19 cellular contexts compared by ENCODE assay signal in genomic region chr16:58458634-58459343, GRCh38. TPM values are rescaled to one million over a fixed set of nuclear protein-coding genes. Genes with fewer than 3 reads are reported as not detected.
DNase-seq lines count a peak whose midpoint lies in the region; ATAC-seq and TF ChIP-seq lines count a peak whose summit lies in the region.
"Had no signal": no experiment of that assay in that cellular context is flagged by ENCODE, and none has a peak within 500 bp of the region (broad histone marks: within the 10 kb centered on the region; RNA-seq: fewer than 3 reads in every experiment).

No MANE protein-coding gene starts in this region.

- peak overlapping the region; percentile 1 for H3K27ac Mint-ChIP-seq in activated naive CD8-positive, alpha-beta T cell treated with anti-CD3 and anti-CD28 coated beads for 36 hours
- H3K27ac Mint-ChIP-seq in stimulated activated naive CD8-positive, alpha-beta T cell treated with anti-CD3 and anti-CD28 coated beads, Interleukin-15, Interleukin-2, amounts not matched to agents 100 ng/mL and 50 ng/mL, for 24 hours: peak overlapping the region; percentile 38
- H3K27ac Mint-ChIP-seq: immature natural killer cell, WTC11 had no signal

- H3K4me1 ChIP-seq in heart right ventricle (peaks cover 0 to 47% (median 15%) of the 10 kb centered on the region in 9 donors), right cardiac atrium (ENCODE audit: control insufficient read depth, insufficient read depth, low read length) (peaks cover 8% of the 10 kb centered on the region), esophagus squamous epithelium (peaks cover 4 to 31% (median 6%) of the 10 kb centered on the region in 3 donors)

- no peaks in the 10 kb centered on the region for H3K36me3 Mint-ChIP-seq in activated naive CD8-positive, alpha-beta T cell treated with anti-CD3 and anti-CD28 coated beads for 36 hours
- H3K36me3 Mint-ChIP-seq in stimulated activated naive CD8-positive, alpha-beta T cell treated with anti-CD3 and anti-CD28 coated beads, Interleukin-15, Interleukin-2, amounts not matched to agents 100 ng/mL and 50 ng/mL, for 24 hours (ENCODE audit: low read depth): no peaks in the 10 kb centered on the region
- H3K36me3 Mint-ChIP-seq: immature natural killer cell, WTC11 had no signal

- peak overlapping the region in 6 of 10 donors; percentile 3 to 95 (median 46) for H3K27ac ChIP-seq in heart right ventricle
- H3K27ac ChIP-seq in right cardiac atrium (ENCODE audit: low read length): no peak overlapping the region
- no peak overlapping the region for H3K27ac ChIP-seq in esophagus squamous epithelium
- H3K27ac ChIP-seq: GM23248, lower lobe of right lung, tibial artery had no signal

- H3K9me3 Mint-ChIP-seq in activated naive CD8-positive, alpha-beta T cell treated with anti-CD3 and anti-CD28 coated beads for 36 hours: no peaks in the 10 kb centered on the region
- H3K9me3 Mint-ChIP-seq in stimulated activated naive CD8-positive, alpha-beta T cell treated with anti-CD3 and anti-CD28 coated beads, Interleukin-15, Interleukin-2, amounts not matched to agents 100 ng/mL and 50 ng/mL, for 24 hours: no peaks in the 10 kb centered on the region
- H3K9me3 Mint-ChIP-seq: immature natural killer cell, WTC11 had no signal

- no peak for TF ChIP-seq POLR2A in esophagus squamous epithelium (IDR thresholded peaks at IDR 0.05)

- no peak for ATAC-seq in heart right ventricle
- no peak for ATAC-seq in right cardiac atrium
- ATAC-seq in HG03378 (IDR thresholded peaks at IDR 0.05; ENCODE audit: unreplicated experiment): peak; percentile 6
- ATAC-seq: lower lobe of right lung, WTC11 had no signal

- no peaks in the 10 kb centered on the region for H3K9me3 ChIP-seq in heart right ventricle
- H3K9me3 ChIP-seq in right cardiac atrium (ENCODE audit: control insufficient read depth, low read length): no peaks in the 10 kb centered on the region
- H3K9me3 ChIP-seq in esophagus squamous epithelium: no peaks in the 10 kb centered on the region
- H3K9me3 ChIP-seq: lower lobe of right lung, tibial artery had no signal

- H3K36me3 ChIP-seq in heart right ventricle (no peaks in the 10 kb centered on the region), esophagus squamous epithelium (no peaks in the 10 kb centered on the region)
- H3K36me3 ChIP-seq: lower lobe of right lung, tibial artery had no signal

- H3K4me3 Mint-ChIP-seq in activated naive CD8-positive, alpha-beta T cell treated with anti-CD3 and anti-CD28 coated beads for 36 hours: no peak overlapping the region
- H3K4me3 Mint-ChIP-seq in stimulated activated naive CD8-positive, alpha-beta T cell treated with anti-CD3 and anti-CD28 coated beads, Interleukin-15, Interleukin-2, amounts not matched to agents 100 ng/mL and 50 ng/mL, for 24 hours: no peak overlapping the region
- H3K4me3 Mint-ChIP-seq: immature natural killer cell, WTC11 had no signal

- H3K4me3 ChIP-seq in heart right ventricle (no peak overlapping the region), right cardiac atrium (ENCODE audit: low read length) (no peak overlapping the region), esophagus squamous epithelium (no peak overlapping the region)
- H3K4me3 ChIP-seq: GM23248, lower lobe of right lung, tibial artery had no signal

- intact Hi-C loops in heart right ventricle (cut with DNase I) (no loop called here), right cardiac atrium (cut with DNase I) (no loop called here), esophagus squamous epithelium (cut with DNase I) (no loop called here), posterior cingulate gyrus (cut with DNase I) (no loop called here)

- no peak for DNase-seq in heart right ventricle
- no peak for DNase-seq in right cardiac atrium
- DNase-seq in activated naive CD8-positive, alpha-beta T cell treated with anti-CD3 and anti-CD28 coated beads for 36 hours: no peak
- no peak for DNase-seq in esophagus squamous epithelium (lab: John Stamatoyannopoulos, UW)
- no peak for DNase-seq in NCI-H187 (lab: John Stamatoyannopoulos, UW)
- no peak for DNase-seq in posterior cingulate gyrus
- DNase-seq: DND-41; effector memory CD4-positive, alpha-beta T cell; immature natural killer cell; Karpas-422; lower lobe of right lung; NCI-H1105 treated with DMSO at 0.1 percent for 48 hours; retina; SIG-M5; tibial artery had no signal

- TF ChIP-seq CTCF in heart right ventricle (IDR thresholded peaks at IDR 0.05) (no peak), esophagus squamous epithelium (IDR thresholded peaks at IDR 0.05) (no peak)

- H3K27me3 ChIP-seq in heart right ventricle (peaks cover 0 to 32% (median 0%) of the 10 kb centered on the region in 7 donors), right cardiac atrium (ENCODE audit: control insufficient read depth, insufficient read depth) (no peaks in the 10 kb centered on the region), esophagus squamous epithelium (peaks cover 0 to 14% (median 2%) of the 10 kb centered on the region in 4 donors)

- H3K4me1 Mint-ChIP-seq in activated naive CD8-positive, alpha-beta T cell treated with anti-CD3 and anti-CD28 coated beads for 36 hours: peaks cover 7% of the 10 kb centered on the region
- peaks cover 9% of the 10 kb centered on the region for H3K4me1 Mint-ChIP-seq in stimulated activated naive CD8-positive, alpha-beta T cell treated with anti-CD3 and anti-CD28 coated beads, Interleukin-15, Interleukin-2, amounts not matched to agents 100 ng/mL and 50 ng/mL, for 24 hours (ENCODE audit: low read depth)
- H3K4me1 Mint-ChIP-seq: WTC11 had no signal

- peaks cover 37% of the 10 kb centered on the region for H3K27me3 Mint-ChIP-seq in activated naive CD8-positive, alpha-beta T cell treated with anti-CD3 and anti-CD28 coated beads for 36 hours
- H3K27me3 Mint-ChIP-seq in stimulated activated naive CD8-positive, alpha-beta T cell treated with anti-CD3 and anti-CD28 coated beads, Interleukin-15, Interleukin-2, amounts not matched to agents 100 ng/mL and 50 ng/mL, for 24 hours: peaks cover 33% of the 10 kb centered on the region

- WGBS in heart right ventricle, 2 donors: 83 to 90% methylated on average over 10 of the region's 10 CpGs
- WGBS in right cardiac atrium: 81% methylated on average over 10 of the region's 10 CpGs
- WGBS in esophagus squamous epithelium, 2 donors: 82 to 88% methylated on average over 9 of the region's 10 CpGs

RNA-seq across cellular contexts. Expression of gene NDRG4, which starts 41.2 kb away (rescaled TPM):
- total RNA-seq in heart right ventricle (100 to 1,000 TPM; 336 to 821 (median 630) TPM), right cardiac atrium (100 to 1,000 TPM in 1 of 4 donors, 10 to 100 TPM in 3; 53.5 to 155 (median 97.3) TPM), esophagus squamous epithelium (10 to 100 TPM; 19.9 to 62.1 (median 27.8) TPM)
- polyA plus RNA-seq in heart right ventricle (100 to 1,000 TPM; 286 to 507 TPM), right cardiac atrium (164 TPM)
- total RNA-seq in activated naive CD8-positive, alpha-beta T cell treated with anti-CD3 and anti-CD28 coated beads for 36 hours: 1 to 10 TPM; 6.8 to 7.3 TPM

RNA-seq across cellular contexts. Expression of gene SETD6, which starts 56.5 kb away (rescaled TPM):
- 10 to 100 TPM in 8 of 10 donors, 1 to 10 TPM in 2; 8.9 to 16.0 (median 11.8) TPM for total RNA-seq in heart right ventricle
- polyA plus RNA-seq in heart right ventricle: 10 to 100 TPM; 11.8 to 18.9 TPM
- 10 to 100 TPM in 2 of 4 donors, 1 to 10 TPM in 2; 9.7 to 12.4 (median 11.1) TPM for total RNA-seq in right cardiac atrium
- polyA plus RNA-seq in right cardiac atrium: 8.5 TPM
- 10 to 100 TPM; 18.7 to 20.2 TPM for total RNA-seq in activated naive CD8-positive, alpha-beta T cell treated with anti-CD3 and anti-CD28 coated beads for 36 hours
- total RNA-seq in esophagus squamous epithelium: 10 to 100 TPM; 12.9 to 46.0 (median 18.0) TPM

Comparison
In these comparisons a context has a peak if more than half of its experiments do, and no peak if none do; other contexts are left out.
1. H3K27ac ChIP-seq: peak in heart right ventricle (6 of 10); none in right cardiac atrium (single experiment) and esophagus squamous epithelium (0 of 4).